In genomic region chr16:72810480-72810879, GRCh38 we compare ENCODE assay signal across 27 cellular contexts.
"Had no signal": no experiment of that assay in that cellular context is flagged by ENCODE, and none has a peak within 500 bp of the region (broad histone marks: within the 10 kb centered on the region; RNA-seq: fewer than 3 reads in every experiment).

No MANE protein-coding gene starts in this region.

- DNase-seq: stimulated activated CD4-positive, alpha-beta T cell treated with anti-CD3 and anti-CD28 coated beads, Interleukin-2, amount 100 ng/mL, for 48 hours; stimulated activated CD4-positive, alpha-beta T cell treated with anti-CD3 and anti-CD28 coated beads, Interleukin-4, amount 100 ng/mL, for 1 hour; stimulated activated CD4-positive, alpha-beta T cell treated with anti-CD3 and anti-CD28 coated beads, Interleukin-4, amount 100 ng/mL, for 24 hours; stimulated activated CD4-positive, alpha-beta T cell treated with anti-CD3 and anti-CD28 coated beads, Interleukin-4, amount 100 ng/mL, for 4 hours; stimulated activated CD8-positive, alpha-beta memory T cell treated with anti-CD3 and anti-CD28 coated beads, Interleukin-4, amount 100 ng/mL, for 48 hours; stimulated activated naive B cell treated with anti-CD40 and anti-IgM and Interleukin-4, amounts not matched to agents 10 μg/mL and 1 μg/mL and 100 μg/mL, for 72 hours; stimulated activated naive CD4-positive, alpha-beta T cell; stimulated activated naive CD4-positive, alpha-beta T cell treated with Interleukin-2 at 50 U/mL for 16 hours; stimulated activated naive CD8-positive, alpha-beta T cell treated with anti-CD3 and anti-CD28 coated beads, Interleukin-15, amount 100 ng/mL, for 72 hours; stimulated activated naive CD8-positive, alpha-beta T cell treated with anti-CD3 and anti-CD28 coated beads, Interleukin-15, Interleukin-2, amounts not matched to agents 100 U/mL and 50 U/mL, for 24 hours; stomach; substantia nigra; testis; thyroid gland; tibial artery; transverse colon; upper lobe of left lung; upper lobe of right lung; uterus had no signal

- H3K4me3 ChIP-seq: stomach, suprapubic skin, testis, thoracic aorta, thyroid gland, tibial artery, tibial nerve, transverse colon, upper lobe of left lung, upper lobe of right lung, uterus, vagina had no signal

- H3K4me1 Mint-ChIP-seq: stimulated activated memory B cell treated with anti-CD40 and anti-IgM and Interleukin-4, amounts not matched to agents 10 μg/mL and 1 μg/mL and 100 μg/mL, for 72 hours; stimulated activated naive CD8-positive, alpha-beta T cell treated with anti-CD3 and anti-CD28 coated beads, Interleukin-15, amount 100 ng/mL, for 72 hours had no signal

- H3K27ac Mint-ChIP-seq: stimulated activated memory B cell treated with anti-CD40 and anti-IgM and Interleukin-4, amounts not matched to agents 10 μg/mL and 1 μg/mL and 100 μg/mL, for 72 hours; stimulated activated naive B cell treated with anti-CD40 and anti-IgM and Interleukin-4, amounts not matched to agents 10 μg/mL and 1 μg/mL and 100 μg/mL, for 72 hours; stimulated activated naive CD8-positive, alpha-beta T cell treated with anti-CD3 and anti-CD28 coated beads, Interleukin-15, amount 100 ng/mL, for 72 hours; stimulated activated naive CD8-positive, alpha-beta T cell treated with anti-CD3 and anti-CD28 coated beads, Interleukin-15, Interleukin-2, amounts not matched to agents 100 ng/mL and 50 ng/mL, for 24 hours; type B pancreatic cell had no signal

- H3K27me3 ChIP-seq: stomach, suprapubic skin, testis, thyroid gland, tibial artery, tibial nerve, transverse colon, upper lobe of left lung, upper lobe of right lung, uterus, vagina had no signal

- H3K4me1 ChIP-seq: stomach, suprapubic skin, upper lobe of left lung, upper lobe of right lung, uterus, vagina had no signal

- H3K9me3 ChIP-seq: stomach, suprapubic skin, testis, thoracic aorta, thyroid gland, tibial artery, tibial nerve, transverse colon, upper lobe of left lung, upper lobe of right lung, uterus, vagina had no signal

- H3K36me3 ChIP-seq: uterus had no signal

- H3K27ac ChIP-seq: stomach, suprapubic skin, testis, thoracic aorta, thyroid gland, tibial artery, tibial nerve, transverse colon, upper lobe of left lung, upper lobe of right lung, uterus, vagina had no signal

- FAIRE-seq: urothelium cell line had no signal

- H3K4me3 Mint-ChIP-seq: stimulated activated memory B cell treated with anti-CD40 and anti-IgM and Interleukin-4, amounts not matched to agents 10 μg/mL and 1 μg/mL and 100 μg/mL, for 72 hours; stimulated activated naive B cell treated with anti-CD40 and anti-IgM and Interleukin-4, amounts not matched to agents 10 μg/mL and 1 μg/mL and 100 μg/mL, for 72 hours; stimulated activated naive CD8-positive, alpha-beta T cell treated with anti-CD3 and anti-CD28 coated beads, Interleukin-15, amount 100 ng/mL, for 72 hours; stimulated activated naive CD8-positive, alpha-beta T cell treated with anti-CD3 and anti-CD28 coated beads, Interleukin-15, Interleukin-2, amounts not matched to agents 100 ng/mL and 50 ng/mL, for 24 hours; type B pancreatic cell had no signal

- ATAC-seq: stimulated activated memory B cell treated with anti-CD40 and anti-IgM and Interleukin-4, amounts not matched to agents 10 μg/mL and 1 μg/mL and 100 μg/mL, for 72 hours; stimulated activated naive B cell treated with anti-CD40 and anti-IgM and Interleukin-4, amounts not matched to agents 10 μg/mL and 1 μg/mL and 100 μg/mL, for 72 hours; stimulated activated naive CD8-positive, alpha-beta T cell treated with anti-CD3 and anti-CD28 coated beads, Interleukin-15, amount 100 ng/mL, for 72 hours; stimulated activated naive CD8-positive, alpha-beta T cell treated with anti-CD3 and anti-CD28 coated beads, Interleukin-15, Interleukin-2, amounts not matched to agents 100 U/mL and 50 U/mL, for 24 hours; upper lobe of right lung had no signal

- H3K27me3 Mint-ChIP-seq: stimulated activated memory B cell treated with anti-CD40 and anti-IgM and Interleukin-4, amounts not matched to agents 10 μg/mL and 1 μg/mL and 100 μg/mL, for 72 hours; stimulated activated naive B cell treated with anti-CD40 and anti-IgM and Interleukin-4, amounts not matched to agents 10 μg/mL and 1 μg/mL and 100 μg/mL, for 72 hours; stimulated activated naive CD8-positive, alpha-beta T cell treated with anti-CD3 and anti-CD28 coated beads, Interleukin-15, Interleukin-2, amounts not matched to agents 100 ng/mL and 50 ng/mL, for 24 hours; type B pancreatic cell had no signal

- H3K9me3 Mint-ChIP-seq: stimulated activated memory B cell treated with anti-CD40 and anti-IgM and Interleukin-4, amounts not matched to agents 10 μg/mL and 1 μg/mL and 100 μg/mL, for 72 hours; stimulated activated naive B cell treated with anti-CD40 and anti-IgM and Interleukin-4, amounts not matched to agents 10 μg/mL and 1 μg/mL and 100 μg/mL, for 72 hours; stimulated activated naive CD8-positive, alpha-beta T cell treated with anti-CD3 and anti-CD28 coated beads, Interleukin-15, amount 100 ng/mL, for 72 hours; stimulated activated naive CD8-positive, alpha-beta T cell treated with anti-CD3 and anti-CD28 coated beads, Interleukin-15, Interleukin-2, amounts not matched to agents 100 ng/mL and 50 ng/mL, for 24 hours; type B pancreatic cell had no signal
